Comparison of ENCODE assay signal across 12 cellular contexts in the genomic region with DNA sequence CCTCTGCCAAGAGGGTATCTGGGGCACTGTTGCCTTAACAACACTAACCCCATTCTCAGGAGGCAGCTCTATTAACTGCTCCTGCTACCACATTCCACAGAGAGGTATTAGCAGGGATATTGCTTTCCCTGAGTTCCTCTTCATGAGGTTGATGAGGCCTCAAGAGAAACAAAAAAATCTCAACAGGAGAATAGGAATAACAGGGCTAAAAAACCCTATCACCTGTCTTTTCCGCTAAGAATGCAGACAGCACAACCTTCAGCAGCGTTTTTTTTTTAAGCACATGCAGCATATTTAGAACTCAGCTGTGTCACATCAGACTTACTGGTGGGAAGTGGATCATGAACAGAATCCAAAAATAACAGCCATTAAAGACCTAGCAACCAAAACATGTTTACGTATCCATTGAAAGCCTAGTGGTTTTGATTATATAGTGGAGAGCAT. TPM values are rescaled to one million over a fixed set of nuclear protein-coding genes. Genes with fewer than 3 reads are reported as not detected.
DNase-seq lines count a peak whose midpoint lies in the region; ATAC-seq and TF ChIP-seq lines count a peak whose summit lies in the region.
"Had no signal": no experiment of that assay in that cellular context is flagged by ENCODE, and none has a peak within 500 bp of the region (broad histone marks: within the 10 kb centered on the region; RNA-seq: fewer than 3 reads in every experiment).

No MANE protein-coding gene starts in this region.

- no peak overlapping the region for H3K4me2 ChIP-seq in GM23338

- no peaks in the 10 kb centered on the region for H3K36me3 Mint-ChIP-seq in GM23338 (ENCODE audit: low read depth)

- H3K27me3 Mint-ChIP-seq in GM23338 (ENCODE audit: insufficient read depth, low read depth, poor library complexity), result peaks cover 4% of the 10 kb centered on the region

- H3K9me3 ChIP-seq in cardiac muscle cell (ENCODE audit: low read depth), result no peaks in the 10 kb centered on the region
- H3K9me3 ChIP-seq in sigmoid colon, result no peaks in the 10 kb centered on the region

- H3K79me2 ChIP-seq in GM23338 (replicated peaks; ENCODE audit: insufficient read depth), result no peaks in the 10 kb centered on the region

- no peaks in the 10 kb centered on the region for H3K9me2 ChIP-seq in GM23338 (ENCODE audit: insufficient read depth)

- no peak for TF ChIP-seq EP300 in sigmoid colon (IDR thresholded peaks at IDR 0.05)

- 62 to 69% methylated on average over 3 of the region's 3 CpGs for WGBS in sigmoid colon, 2 donors

- H3K9me3 Mint-ChIP-seq in GM23338, result no peaks in the 10 kb centered on the region

- H3K36me3 ChIP-seq in GM23338 (ENCODE audit: insufficient read depth) (no peaks in the 10 kb centered on the region), cardiac muscle cell (no peaks in the 10 kb centered on the region), sigmoid colon (no peaks in the 10 kb centered on the region)

- no peaks in the 10 kb centered on the region for H3K27me3 ChIP-seq in GM23338 (ENCODE audit: insufficient read depth)
- H3K27me3 ChIP-seq in cardiac muscle cell, result no peaks in the 10 kb centered on the region
- H3K27me3 ChIP-seq in sigmoid colon, result no peaks in the 10 kb centered on the region

- ATAC-seq in GM23338 (peak; percentile 47), GM19324 (IDR thresholded peaks at IDR 0.05; ENCODE audit: low FRiP score, unreplicated experiment) (no peak), GM21367 (IDR thresholded peaks at IDR 0.05; ENCODE audit: unreplicated experiment) (no peak)

- H3K4me1 ChIP-seq in GM23338 (ENCODE audit: insufficient read depth) (peaks cover 11% of the 10 kb centered on the region), cardiac muscle cell (ENCODE audit: low read depth) (peaks cover 23% of the 10 kb centered on the region), sigmoid colon (peaks cover 0 to 70% (median 51%) of the 10 kb centered on the region in 4 donors)

- H3K27ac ChIP-seq in GM23338 (ENCODE audit: low read depth) (no peak overlapping the region; the same call in 1 of the 2 replicates), cardiac muscle cell (peak overlapping the region; percentile 45), sigmoid colon (peak overlapping the region in 3 of 4 donors; percentile 65 to 73 (median 67))
- H3K27ac ChIP-seq: epithelial cell of prostate had no signal

- no peak overlapping the region for H3K4me3 ChIP-seq in GM23338
- no peak overlapping the region for H3K4me3 ChIP-seq in astrocyte of the cerebellum (ENCODE audit: low read depth, low read length)
- no peak overlapping the region for H3K4me3 ChIP-seq in cardiac muscle cell
- H3K4me3 ChIP-seq in sigmoid colon, result no peak overlapping the region

- H3F3A ChIP-seq in GM23338 (replicated peaks; ENCODE audit: low read depth), result no peaks in the 10 kb centered on the region

- TF ChIP-seq CTCF in GM23338 (conservative IDR thresholded peaks at IDR 0.05; ENCODE audit: low read depth in 2 of 2) (no peak), astrocyte of the cerebellum (IDR thresholded peaks at IDR 0.05; ENCODE audit: low read depth, low read length, missing control alignments) (no peak), cardiac muscle cell (IDR thresholded peaks at IDR 0.05; ENCODE audit: low read depth, low read length) (no peak), sigmoid colon (IDR thresholded peaks at IDR 0.05) (no peak)

- H2AFZ ChIP-seq in GM23338, result no peak overlapping the region

- intact Hi-C loops in sigmoid colon (cut with DNase I), result no loop called here

- DNase-seq in GM23338 (ENCODE audit: low spot score), result no peak
- DNase-seq in astrocyte of the cerebellum (ENCODE audit: low read depth), result peak; percentile 70
- DNase-seq in cardiac muscle cell (ENCODE audit: low read depth in 1 of 2, low spot score in 1 of 2), result peak; percentile 14 to 68
- DNase-seq in sigmoid colon, result no peak
- no peak for DNase-seq in NCI-H1048 (lab: John Stamatoyannopoulos, UW)
- no peak for DNase-seq in OCI-M2 (lab: John Stamatoyannopoulos, UW; ENCODE audit: unreplicated experiment)
- DNase-seq: activated T-cell treated with anti-CD3 and anti-CD28 coated beads for 4 hours, DMS79 treated with DMSO at 0.1 percent for 48 hours, NCI-H510A had no signal

- 0 out of 2 replicates have a peak, but pooled peaks cover 2% of the 10 kb centered on the region for H4K20me1 ChIP-seq in GM23338 (replicated peaks; ENCODE audit: insufficient read depth)

- no peak overlapping the region for H3K27ac Mint-ChIP-seq in GM23338

- in situ Hi-C loops in astrocyte of the cerebellum (cut with HindIII; ENCODE audit: low sequenced_read_pairs), result no loop called here

- H3K4me3 Mint-ChIP-seq in GM23338, result no peak overlapping the region

- no peak for TF ChIP-seq POLR2A in sigmoid colon (IDR thresholded peaks at IDR 0.05)

- H3K4me1 Mint-ChIP-seq in GM23338, result peaks cover 19% of the 10 kb centered on the region

TF ChIP-seq in GM23338, 12 proteins besides CTCF, POLR2A, EP300 and RAD21 (continues in another document):
- TF ChIP-seq, protein P1, sequence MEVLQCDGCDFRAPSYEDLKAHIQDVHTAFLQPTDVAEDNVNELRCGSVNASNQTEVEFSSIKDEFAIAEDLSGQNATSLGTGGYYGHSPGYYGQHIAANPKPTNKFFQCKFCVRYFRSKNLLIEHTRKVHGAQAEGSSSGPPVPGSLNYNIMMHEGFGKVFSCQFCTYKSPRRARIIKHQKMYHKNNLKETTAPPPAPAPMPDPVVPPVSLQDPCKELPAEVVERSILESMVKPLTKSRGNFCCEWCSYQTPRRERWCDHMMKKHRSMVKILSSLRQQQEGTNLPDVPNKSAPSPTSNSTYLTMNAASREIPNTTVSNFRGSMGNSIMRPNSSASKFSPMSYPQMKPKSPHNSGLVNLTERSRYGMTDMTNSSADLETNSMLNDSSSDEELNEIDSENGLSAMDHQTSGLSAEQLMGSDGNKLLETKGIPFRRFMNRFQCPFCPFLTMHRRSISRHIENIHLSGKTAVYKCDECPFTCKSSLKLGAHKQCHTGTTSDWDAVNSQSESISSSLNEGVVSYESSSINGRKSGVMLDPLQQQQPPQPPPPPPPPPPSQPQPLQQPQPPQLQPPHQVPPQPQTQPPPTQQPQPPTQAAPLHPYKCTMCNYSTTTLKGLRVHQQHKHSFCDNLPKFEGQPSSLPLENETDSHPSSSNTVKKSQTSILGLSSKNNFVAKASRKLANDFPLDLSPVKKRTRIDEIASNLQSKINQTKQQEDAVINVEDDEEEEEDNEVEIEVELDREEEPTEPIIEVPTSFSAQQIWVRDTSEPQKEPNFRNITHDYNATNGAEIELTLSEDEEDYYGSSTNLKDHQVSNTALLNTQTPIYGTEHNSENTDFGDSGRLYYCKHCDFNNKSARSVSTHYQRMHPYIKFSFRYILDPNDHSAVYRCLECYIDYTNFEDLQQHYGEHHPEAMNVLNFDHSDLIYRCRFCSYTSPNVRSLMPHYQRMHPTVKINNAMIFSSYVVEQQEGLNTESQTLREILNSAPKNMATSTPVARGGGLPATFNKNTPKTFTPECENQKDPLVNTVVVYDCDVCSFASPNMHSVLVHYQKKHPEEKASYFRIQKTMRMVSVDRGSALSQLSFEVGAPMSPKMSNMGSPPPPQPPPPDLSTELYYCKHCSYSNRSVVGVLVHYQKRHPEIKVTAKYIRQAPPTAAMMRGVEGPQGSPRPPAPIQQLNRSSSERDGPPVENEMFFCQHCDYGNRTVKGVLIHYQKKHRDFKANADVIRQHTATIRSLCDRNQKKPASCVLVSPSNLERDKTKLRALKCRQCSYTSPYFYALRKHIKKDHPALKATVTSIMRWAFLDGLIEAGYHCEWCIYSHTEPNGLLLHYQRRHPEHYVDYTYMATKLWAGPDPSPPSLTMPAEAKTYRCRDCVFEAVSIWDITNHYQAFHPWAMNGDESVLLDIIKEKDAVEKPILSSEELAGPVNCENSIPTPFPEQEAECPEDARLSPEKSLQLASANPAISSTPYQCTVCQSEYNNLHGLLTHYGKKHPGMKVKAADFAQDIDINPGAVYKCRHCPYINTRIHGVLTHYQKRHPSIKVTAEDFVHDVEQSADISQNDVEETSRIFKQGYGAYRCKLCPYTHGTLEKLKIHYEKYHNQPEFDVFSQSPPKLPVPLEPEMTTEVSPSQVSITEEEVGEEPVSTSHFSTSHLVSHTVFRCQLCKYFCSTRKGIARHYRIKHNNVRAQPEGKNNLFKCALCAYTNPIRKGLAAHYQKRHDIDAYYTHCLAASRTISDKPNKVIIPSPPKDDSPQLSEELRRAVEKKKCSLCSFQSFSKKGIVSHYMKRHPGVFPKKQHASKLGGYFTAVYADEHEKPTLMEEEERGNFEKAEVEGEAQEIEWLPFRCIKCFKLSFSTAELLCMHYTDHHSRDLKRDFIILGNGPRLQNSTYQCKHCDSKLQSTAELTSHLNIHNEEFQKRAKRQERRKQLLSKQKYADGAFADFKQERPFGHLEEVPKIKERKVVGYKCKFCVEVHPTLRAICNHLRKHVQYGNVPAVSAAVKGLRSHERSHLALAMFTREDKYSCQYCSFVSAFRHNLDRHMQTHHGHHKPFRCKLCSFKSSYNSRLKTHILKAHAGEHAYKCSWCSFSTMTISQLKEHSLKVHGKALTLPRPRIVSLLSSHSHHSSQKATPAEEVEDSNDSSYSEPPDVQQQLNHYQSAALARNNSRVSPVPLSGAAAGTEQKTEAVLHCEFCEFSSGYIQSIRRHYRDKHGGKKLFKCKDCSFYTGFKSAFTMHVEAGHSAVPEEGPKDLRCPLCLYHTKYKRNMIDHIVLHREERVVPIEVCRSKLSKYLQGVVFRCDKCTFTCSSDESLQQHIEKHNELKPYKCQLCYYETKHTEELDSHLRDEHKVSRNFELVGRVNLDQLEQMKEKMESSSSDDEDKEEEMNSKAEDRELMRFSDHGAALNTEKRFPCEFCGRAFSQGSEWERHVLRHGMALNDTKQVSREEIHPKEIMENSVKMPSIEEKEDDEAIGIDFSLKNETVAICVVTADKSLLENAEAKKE (CRISPR knock-in tag; IDR thresholded peaks at IDR 0.05), result no peak
- TF ChIP-seq POLR2AphosphoS5 (IDR thresholded peaks at IDR 0.05; ENCODE audit: low read depth) (no peak), CREB1 (CRISPR knock-in tag; IDR thresholded peaks at IDR 0.05; ENCODE audit: low read depth) (no peak)

RNA-seq across cellular contexts. Expression of gene ATF7, which starts 29.2 kb away (rescaled TPM):
- total RNA-seq in GM23338 (2014; rRNA removed; shearing (Covaris generic)), result 13.2 and 13.9 TPM in 2 replicates
- polyA plus RNA-seq in GM23338 (2016; fragmentation: Nextera tagmentation; extraction: Ambion mirVana) (16.3 and 16.6 TPM in 2 replicates), cardiac muscle cell (13.8 and 17.8 TPM in 2 replicates), sigmoid colon (10 to 100 TPM; 20.2 to 22.0 (median 21.0) TPM)
- total RNA-seq in cardiac muscle cell (8.7 and 9.1 TPM in 2 replicates), sigmoid colon (10 to 100 TPM; 20.3 to 36.0 (median 27.1) TPM)

Comparison
In these comparisons a context has a peak if more than half of its experiments do, and no peak if none do; other contexts are left out.
1. DNase-seq: peak in astrocyte of the cerebellum (single experiment) and cardiac muscle cell (2 of 2); none in GM23338 (single experiment), sigmoid colon (single experiment), NCI-H1048 (single experiment) and OCI-M2 (single experiment).